In genomic region chrX:153384973-153385372, GRCh38 we compare ENCODE assay signal across 7 cellular contexts. TPM values are rescaled to one million over a fixed set of nuclear protein-coding genes. Genes with fewer than 3 reads are reported as not detected.
"Had no signal": no experiment of that assay in that cellular context is flagged by ENCODE, and none has a peak within 500 bp of the region (broad histone marks: within the 10 kb centered on the region; RNA-seq: fewer than 3 reads in every experiment).

No MANE protein-coding gene starts in this region.

RNA-seq across cellular contexts. Expression of gene PNMA6E, which starts 16.2 kb away (rescaled TPM):
- total RNA-seq: GM23248, GM23338, H1, H4, H7, H9, HFFc6 had no signal
- polyA plus RNA-seq: GM23248, GM23338, H1 had no signal

RNA-seq across cellular contexts. Expression of gene ZFP92, which starts 26.3 kb away (rescaled TPM):
- total RNA-seq: H4, H7 had no signal
- polyA plus RNA-seq: GM23248 had no signal
